Comparison of ENCODE assay signal across 20 cellular contexts in the genomic region with DNA sequence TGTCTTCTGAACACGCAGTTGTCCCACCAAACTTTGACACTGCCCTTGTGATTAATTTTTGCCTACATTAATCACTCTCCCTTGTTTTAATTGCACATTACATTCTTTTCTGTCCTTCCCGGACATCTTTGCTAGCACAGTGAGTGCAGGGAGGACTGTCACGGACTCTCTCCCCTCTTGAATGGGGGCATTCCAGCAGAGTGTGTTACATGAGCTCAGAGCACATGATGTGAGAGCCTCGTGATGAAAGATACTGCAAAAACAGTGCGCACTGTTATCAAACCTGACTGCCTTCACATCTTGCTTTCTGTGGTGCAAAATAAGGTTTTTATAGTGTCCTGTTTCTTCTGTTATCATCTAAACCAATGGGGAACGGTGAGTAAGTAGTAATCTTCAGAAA.
"Had no signal": no experiment of that assay in that cellular context is flagged by ENCODE, and none has a peak within 500 bp of the region (broad histone marks: within the 10 kb centered on the region; RNA-seq: fewer than 3 reads in every experiment).

No MANE protein-coding gene starts in this region.

- H3K27ac ChIP-seq: gastroesophageal sphincter, left lung, ovary, tibial nerve, uterus had no signal

- ATAC-seq: activated CD8-positive, alpha-beta T cell treated with anti-CD3 and anti-CD28 coated beads, Interleukin-2, amount 10 ng/mL, durations not matched to agents 7 days and 5 days; activated T-cell treated with anti-CD3 and anti-CD28 coated beads, Interleukin-2, amount 50 U/mL, for 72 hours; gastroesophageal sphincter; left lung; stimulated activated memory B cell treated with anti-CD40 and anti-IgM and Interleukin-4, amounts not matched to agents 10 μg/mL and 1 μg/mL and 100 μg/mL, for 72 hours; T-cell had no signal

- H3K9me3 Mint-ChIP-seq: activated T-cell treated with anti-CD3 and anti-CD28 coated beads, Interleukin-2, amount 50 U/mL, for 72 hours; neural crest cell; T-cell had no signal

- H3K27me3 Mint-ChIP-seq: activated CD4-positive, alpha-beta T cell treated with anti-CD3 and anti-CD28 coated beads, Interleukin-2, amount 10 ng/mL, durations not matched to agents 24 days and 14 days; stimulated activated memory B cell treated with anti-CD40 and anti-IgM and Interleukin-4, amounts not matched to agents 10 μg/mL and 1 μg/mL and 100 μg/mL, for 72 hours had no signal

- H3K9me3 ChIP-seq: gastroesophageal sphincter, left lung, ovary, SK-N-SH, tibial nerve, uterus had no signal

- H3K27me3 ChIP-seq: dorsolateral prefrontal cortex, gastroesophageal sphincter, left lung, ovary, tibial nerve, uterus had no signal

- H3K4me3 ChIP-seq: dorsolateral prefrontal cortex, gastroesophageal sphincter, left lung, ovary, tibial nerve, uterus had no signal

- H3K4me1 Mint-ChIP-seq: stimulated activated memory B cell treated with anti-CD40 and anti-IgM and Interleukin-4, amounts not matched to agents 10 μg/mL and 1 μg/mL and 100 μg/mL, for 72 hours had no signal

- DNase-seq: activated CD4-positive, alpha-beta T cell treated with anti-CD3 and anti-CD28 coated beads, Interleukin-2, amount 10 ng/mL, durations not matched to agents 24 days and 14 days; activated CD8-positive, alpha-beta memory T cell treated with anti-CD3 and anti-CD28 coated beads, Interleukin-2, amount 50 U/mL, for 4 hours; activated CD8-positive, alpha-beta T cell treated with anti-CD3 and anti-CD28 coated beads, Interleukin-2, amount 10 ng/mL, durations not matched to agents 7 days and 5 days; activated gamma-delta T cell treated with Interleukin-2 at 50 U/mL for 16 hours; activated T-cell treated with anti-CD3 and anti-CD28 coated beads, Interleukin-2, amount 50 U/mL, for 72 hours; dorsolateral prefrontal cortex; endodermal cell; hippocampal formation; left lung; mesendoderm; ovary; retina; SK-N-SH; stimulated activated CD4-positive, alpha-beta T cell treated with anti-CD3 and anti-CD28 coated beads, Interleukin-2, amount 100 ng/mL, for 48 hours; T-cell; uterus had no signal

- H3K4me3 Mint-ChIP-seq: activated CD4-positive, alpha-beta T cell treated with anti-CD3 and anti-CD28 coated beads, Interleukin-2, amount 10 ng/mL, durations not matched to agents 24 days and 14 days; activated CD8-positive, alpha-beta T cell treated with anti-CD3 and anti-CD28 coated beads, Interleukin-2, amount 10 ng/mL, durations not matched to agents 7 days and 5 days; activated T-cell treated with anti-CD3 and anti-CD28 coated beads, Interleukin-2, amount 50 U/mL, for 72 hours; endodermal cell; neural crest cell; stimulated activated memory B cell treated with anti-CD40 and anti-IgM and Interleukin-4, amounts not matched to agents 10 μg/mL and 1 μg/mL and 100 μg/mL, for 72 hours; T-cell had no signal

- H3K27ac Mint-ChIP-seq: activated CD4-positive, alpha-beta T cell treated with anti-CD3 and anti-CD28 coated beads, Interleukin-2, amount 10 ng/mL, durations not matched to agents 24 days and 14 days; activated CD8-positive, alpha-beta T cell treated with anti-CD3 and anti-CD28 coated beads, Interleukin-2, amount 10 ng/mL, durations not matched to agents 7 days and 5 days; activated T-cell treated with anti-CD3 and anti-CD28 coated beads, Interleukin-2, amount 50 U/mL, for 72 hours; stimulated activated memory B cell treated with anti-CD40 and anti-IgM and Interleukin-4, amounts not matched to agents 10 μg/mL and 1 μg/mL and 100 μg/mL, for 72 hours; T-cell had no signal

- H3K36me3 ChIP-seq: gastroesophageal sphincter, left lung, ovary, uterus had no signal
